ENCODE assay signal across 21 cellular contexts in the genomic region with DNA sequence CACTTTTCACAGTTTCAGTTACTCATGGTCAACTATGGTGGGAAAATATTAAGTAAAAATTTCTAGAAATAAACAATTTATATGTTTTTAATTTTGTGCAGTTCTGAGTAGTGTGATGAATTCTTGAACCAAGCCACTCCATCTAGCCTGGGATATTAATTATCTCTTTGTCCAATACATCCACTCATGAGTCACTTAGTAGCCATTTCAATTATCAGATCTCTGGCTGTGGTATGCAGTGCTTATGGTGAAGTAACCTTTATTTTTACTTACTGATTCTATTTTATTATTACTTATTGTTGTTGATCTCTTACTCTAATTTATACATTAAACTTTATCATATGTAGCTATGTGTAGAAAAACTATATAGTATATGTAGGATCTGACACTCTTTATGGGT.
DNase-seq lines count a peak whose midpoint lies in the region; FAIRE-seq and TF ChIP-seq lines count a peak whose summit lies in the region.
"Had no signal": no experiment of that assay in that cellular context is flagged by ENCODE, and none has a peak within 500 bp of the region (broad histone marks: within the 10 kb centered on the region; RNA-seq: fewer than 3 reads in every experiment).

No MANE protein-coding gene starts in this region.

- H3K36me3 ChIP-seq in astrocyte (ENCODE audit: insufficient read depth, low read length), result no peaks in the 10 kb centered on the region
- H3K36me3 ChIP-seq: BE2C had no signal

- no peaks in the 10 kb centered on the region for H3K4me1 Mint-ChIP-seq in astrocyte (ENCODE audit: low read depth, unreplicated experiment)
- H3K4me1 Mint-ChIP-seq: CD4-positive, alpha-beta memory T cell had no signal

- no peak overlapping the region for H3K4me3 Mint-ChIP-seq in astrocyte (ENCODE audit: unreplicated experiment)
- H3K4me3 Mint-ChIP-seq: CD4-positive, alpha-beta memory T cell had no signal

- H3K36me3 Mint-ChIP-seq in astrocyte (ENCODE audit: low read depth, unreplicated experiment), result no peaks in the 10 kb centered on the region
- H3K36me3 Mint-ChIP-seq: CD4-positive, alpha-beta memory T cell had no signal

- no peaks in the 10 kb centered on the region for H3K27me3 ChIP-seq in astrocyte (ENCODE audit: insufficient read depth, low read length)
- H3K27me3 ChIP-seq: BE2C had no signal

- no peaks in the 10 kb centered on the region for H4K20me1 ChIP-seq in astrocyte (ENCODE audit: insufficient read depth, low read length)

- no peak overlapping the region for H2AFZ ChIP-seq in astrocyte (ENCODE audit: low read depth, low read length)
- H2AFZ ChIP-seq: GM23248 had no signal

- in situ Hi-C loops in GM13976 (cut with MboI; ENCODE audit: low sequenced_read_pairs, unreplicated experiment), result no loop called here

- DNase-seq in ELR (ENCODE audit: low read depth) (peak; percentile 8), astrocyte (ENCODE audit: low read depth) (peak; percentile 6), iris pigment epithelial cell (ENCODE audit: low read depth) (peak; percentile 68), renal cortical epithelial cell (ENCODE audit: low read depth) (peak; percentile 6), NCI-H1436 (lab: John Stamatoyannopoulos, UW) (no peak), GM13976 (ENCODE audit: low spot score) (no peak), NCI-H2081 (lab: John Stamatoyannopoulos, UW) (no peak)
- DNase-seq: BE2C; CD4-positive, alpha-beta memory T cell; COR-L47; DMS153; DMS79 treated with DMSO at 0.1 percent for 48 hours; EL; GDM1; GM23248; H7; IMR-90 had no signal

- no peak overlapping the region for H3K9ac ChIP-seq in astrocyte (ENCODE audit: low read length)
- H3K9ac ChIP-seq: GM23248 had no signal

- FAIRE-seq in astrocyte (lab: Jason Lieb, UNC), result no peak
- FAIRE-seq: A549, D721Med, GM12892 had no signal

- H3K27ac Mint-ChIP-seq in astrocyte (ENCODE audit: unreplicated experiment), result no peak overlapping the region
- H3K27ac Mint-ChIP-seq: CD4-positive, alpha-beta memory T cell had no signal

- H3K4me2 ChIP-seq in astrocyte (ENCODE audit: low read length), result no peak overlapping the region
- H3K4me2 ChIP-seq: A549 had no signal

- H3K9me3 ChIP-seq in astrocyte (ENCODE audit: insufficient read depth, low read depth, low read length), result no peaks in the 10 kb centered on the region
- H3K9me3 ChIP-seq: A549, BE2C had no signal

- no peaks in the 10 kb centered on the region for H3K9me3 Mint-ChIP-seq in astrocyte (ENCODE audit: unreplicated experiment)

- no peak overlapping the region for H3K27ac ChIP-seq in astrocyte (ENCODE audit: low read depth, low read length)
- H3K27ac ChIP-seq: A549, C4-2B, GM23248 had no signal

- H3K27me3 Mint-ChIP-seq in astrocyte (ENCODE audit: low read depth, unreplicated experiment), result no peaks in the 10 kb centered on the region
- H3K27me3 Mint-ChIP-seq: CD4-positive, alpha-beta memory T cell had no signal

- no peaks in the 10 kb centered on the region for H3K79me2 ChIP-seq in astrocyte (ENCODE audit: insufficient read depth, low read length)

- no peak overlapping the region for H3K4me3 ChIP-seq in astrocyte (ENCODE audit: insufficient read depth, low read depth, low read length)
- H3K4me3 ChIP-seq: A549, GM23248 had no signal

- TF ChIP-seq CTCF in astrocyte (IDR thresholded peaks at IDR 0.05; ENCODE audit: insufficient read depth, low read depth, low read length), result no peak
- TF ChIP-seq CTCF in GM13976 (IDR thresholded peaks at IDR 0.05; ENCODE audit: borderline replicate concordance, control extremely low read depth, extremely low read depth, insufficient read depth, missing control alignments), result no peak

- no peaks in the 10 kb centered on the region for H3K4me1 ChIP-seq in astrocyte (ENCODE audit: insufficient read depth, low read length)
- H3K4me1 ChIP-seq: A549, BE2C had no signal

Comparison
In these comparisons a context has a peak if more than half of its experiments do, and no peak if none do; other contexts are left out.
1. DNase-seq: peak in ELR (single experiment), astrocyte (single experiment), iris pigment epithelial cell (single experiment) and renal cortical epithelial cell (single experiment); none in NCI-H1436 (single experiment), GM13976 (single experiment) and NCI-H2081 (0 of 2).